In genomic region chr6:4889701-4890100, GRCh38 we compare ENCODE assay signal across 1 cellular context.
TF ChIP-seq lines count a peak whose summit lies in the region.

No MANE protein-coding gene starts in this region.

TF ChIP-seq in HepG2, 621 proteins besides CTCF, POLR2A, EP300 and RAD21 (continued from another document):
- TF ChIP-seq FOXO4 (CRISPR knock-in tag; conservative IDR thresholded peaks at IDR 0.05), result 0 out of 2 replicates have a peak, but pooled peaks have one; percentile 13
- TF ChIP-seq REPIN1 (CRISPR knock-in tag; IDR thresholded peaks at IDR 0.05; ENCODE audit: borderline replicate concordance, low read depth), result no peak
